8 cellular contexts compared by ENCODE assay signal in genomic region chr3:27357665-27358258, GRCh38. TPM values are rescaled to one million over a fixed set of nuclear protein-coding genes. Genes with fewer than 3 reads are reported as not detected.
DNase-seq lines count a peak whose midpoint lies in the region; ATAC-seq lines count a peak whose summit lies in the region.

No MANE protein-coding gene starts in this region.

- H3K36me3 ChIP-seq in SJSA1, result no peaks in the 10 kb centered on the region

- DNase-seq in GDM1 (lab: John Stamatoyannopoulos, UW), result peak; percentile 17
- DNase-seq in HK-2 (ENCODE audit: unreplicated experiment), result peak; percentile 26
- DNase-seq in SJSA1 (ENCODE audit: low read depth in 1 of 2, low spot score in 2 of 2), result peak; percentile 38 to 51
- peak; percentile 38 for DNase-seq in activated naive CD8-positive, alpha-beta T cell treated with anti-CD3 and anti-CD28 coated beads, Interleukin-2, amount 10 ng/mL, durations not matched to agents 7 days and 5 days
- peak; percentile 73 for DNase-seq in iPS-NIHi11 (ENCODE audit: low spot score)
- peak; percentile 24 to 43 for DNase-seq in stimulated activated CD4-positive, alpha-beta T cell treated with anti-CD3 and anti-CD28 coated beads, Interleukin-4, amount 100 ng/mL, for 48 hours (ENCODE audit: low read depth in 2 of 2)
- no peak for DNase-seq in occipital lobe (lab: John Stamatoyannopoulos, UW)

- H3K27ac Mint-ChIP-seq in activated naive CD8-positive, alpha-beta T cell treated with anti-CD3 and anti-CD28 coated beads, Interleukin-2, amount 10 ng/mL, durations not matched to agents 7 days and 5 days, result peak overlapping the region; percentile 13

- H3K27me3 Mint-ChIP-seq in activated naive CD8-positive, alpha-beta T cell treated with anti-CD3 and anti-CD28 coated beads, Interleukin-2, amount 10 ng/mL, durations not matched to agents 7 days and 5 days, result peaks cover 7% of the 10 kb centered on the region

- H3K27me3 ChIP-seq in SJSA1 (replicated peaks), result no peaks in the 10 kb centered on the region

- no peaks in the 10 kb centered on the region for H3K9me3 ChIP-seq in SJSA1 (replicated peaks)

- POLR2A ChIA-PET in activated naive CD8-positive, alpha-beta T cell treated with anti-CD3 and anti-CD28 coated beads, Interleukin-2, amount 10 ng/mL, durations not matched to agents 7 days and 5 days (lab: Charles Lee), result interaction anchor here (1.0 kb wide), 1 partner anchor 109 kb away, joined by 3 read pairs; no protein-coding TSS in a partner anchor

- H3K4me3 Mint-ChIP-seq in activated naive CD8-positive, alpha-beta T cell treated with anti-CD3 and anti-CD28 coated beads, Interleukin-2, amount 10 ng/mL, durations not matched to agents 7 days and 5 days, result no peak overlapping the region

- peaks cover 20% of the 10 kb centered on the region for H3K4me1 Mint-ChIP-seq in activated naive CD8-positive, alpha-beta T cell treated with anti-CD3 and anti-CD28 coated beads, Interleukin-2, amount 10 ng/mL, durations not matched to agents 7 days and 5 days

- H3K36me3 Mint-ChIP-seq in activated naive CD8-positive, alpha-beta T cell treated with anti-CD3 and anti-CD28 coated beads, Interleukin-2, amount 10 ng/mL, durations not matched to agents 7 days and 5 days, result peaks cover 4% of the 10 kb centered on the region

- no peaks in the 10 kb centered on the region for H3K9me3 Mint-ChIP-seq in activated naive CD8-positive, alpha-beta T cell treated with anti-CD3 and anti-CD28 coated beads, Interleukin-2, amount 10 ng/mL, durations not matched to agents 7 days and 5 days

- no peak overlapping the region for H3K4me3 ChIP-seq in SJSA1

- H3K27ac ChIP-seq in SJSA1, result no peak overlapping the region

- peak; percentile 80 for ATAC-seq in GM21423 (IDR thresholded peaks at IDR 0.05; ENCODE audit: unreplicated experiment)
- peak; percentile 89 for ATAC-seq in activated naive CD8-positive, alpha-beta T cell treated with anti-CD3 and anti-CD28 coated beads, Interleukin-2, amount 10 ng/mL, durations not matched to agents 7 days and 5 days (ENCODE audit: low read depth)

- H3K4me1 ChIP-seq in SJSA1 (replicated peaks), result peaks cover 5% of the 10 kb centered on the region

RNA-seq across cellular contexts. Expression of gene NEK10, which starts 11.4 kb away (rescaled TPM):
- 1.8 and 1.9 TPM in 2 replicates for total RNA-seq in SJSA1 (2014; rRNA removed; shearing (Covaris generic))
- total RNA-seq in activated naive CD8-positive, alpha-beta T cell treated with anti-CD3 and anti-CD28 coated beads, Interleukin-2, amount 10 ng/mL, durations not matched to agents 7 days and 5 days, result under 1 TPM; 0.67 to 0.79 TPM
- 25.7 TPM for total RNA-seq in occipital lobe
